ENCODE assay signal across 9 cellular contexts in the genomic region with DNA sequence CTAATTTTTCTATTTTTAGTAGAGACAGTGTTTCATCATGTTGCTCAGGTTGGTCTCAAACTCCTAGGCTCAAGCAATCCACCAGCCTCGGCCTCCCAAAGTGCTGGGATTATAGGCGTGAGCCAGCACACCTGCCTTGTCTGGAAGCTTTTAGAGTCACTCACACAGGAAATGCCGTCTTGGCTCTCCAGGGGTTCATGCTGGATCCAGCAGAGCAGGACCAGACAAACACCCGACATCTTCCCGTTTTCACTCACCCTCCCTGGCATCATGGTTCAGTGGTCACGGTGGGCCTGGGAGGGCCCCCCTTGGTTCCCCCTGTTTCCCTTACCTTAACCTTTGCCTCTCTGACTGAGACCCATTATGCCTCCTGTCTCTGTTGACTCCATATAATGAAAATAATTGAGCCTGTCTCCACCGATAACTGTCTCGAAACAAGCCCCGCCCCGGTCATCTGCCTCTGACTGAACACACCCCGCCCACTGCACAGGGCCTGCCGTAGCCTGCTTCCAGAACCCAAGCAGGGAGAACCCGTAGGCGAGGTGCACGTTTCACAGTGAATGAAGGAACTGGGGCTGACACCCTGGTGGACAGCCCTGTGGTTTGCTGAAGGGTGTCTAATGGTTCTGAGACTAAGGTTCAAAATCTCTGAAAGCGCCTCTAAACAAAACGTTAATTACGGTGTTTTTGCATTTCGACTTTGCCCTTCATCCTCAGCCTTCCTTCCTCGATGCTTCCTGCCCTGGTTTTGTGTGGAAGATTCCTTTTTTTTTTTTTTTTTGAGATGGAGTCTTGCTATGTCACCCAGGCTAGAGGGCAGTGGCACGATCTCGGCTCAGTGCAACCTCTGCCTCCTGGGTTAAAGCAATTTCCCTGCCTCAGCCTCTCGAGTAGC. TPM values are rescaled to one million over a fixed set of nuclear protein-coding genes. Genes with fewer than 3 reads are reported as not detected.
DNase-seq lines count a peak whose midpoint lies in the region; ATAC-seq lines count a peak whose summit lies in the region.
"Had no signal": no experiment of that assay in that cellular context is flagged by ENCODE, and none has a peak within 500 bp of the region (broad histone marks: within the 10 kb centered on the region; RNA-seq: fewer than 3 reads in every experiment).

No MANE protein-coding gene starts in this region.

- peak; percentile 64 for ATAC-seq in GM21723 (IDR thresholded peaks at IDR 0.05; ENCODE audit: unreplicated experiment)
- ATAC-seq in left cardiac atrium = peak in 1 of 2 donors; percentile 45
- ATAC-seq in HG03457 (IDR thresholded peaks at IDR 0.05; ENCODE audit: unreplicated experiment) = no peak
- ATAC-seq in HG02938 (IDR thresholded peaks at IDR 0.05; ENCODE audit: unreplicated experiment) = no peak

- DNase-seq in CD1c-positive myeloid dendritic cell (ENCODE audit: extremely low spot score) (peak; percentile 61), NCI-H2227 treated with DMSO at 0.1 percent for 48 hours (lab: John Stamatoyannopoulos, UW) (peak; percentile 63), left cardiac atrium (peak; percentile 42), NOMO-1 treated with dmso at 0.1 percent for 144 hours (lab: John Stamatoyannopoulos, UW; ENCODE audit: unreplicated experiment) (no peak), hippocampal formation (lab: John Stamatoyannopoulos, UW) (no peak)
- DNase-seq: DND-41 had no signal

- intact Hi-C loops in left cardiac atrium (cut with DNase I) = loop anchor here in 1 of 2 donors (10.0 kb wide), 1 partner anchor 60 kb away; no protein-coding TSS in a partner anchor

RNA-seq across cellular contexts. Expression of gene SPRY4, which starts 39.7 kb away (rescaled TPM):
- 10 to 100 TPM; 13.3 to 30.6 TPM for total RNA-seq in left cardiac atrium

Comparison
In these comparisons a context has a peak if more than half of its experiments do, and no peak if none do; other contexts are left out.
1. DNase-seq: peak in CD1c-positive myeloid dendritic cell (single experiment), NCI-H2227 treated with DMSO at 0.1 percent for 48 hours (single experiment) and left cardiac atrium (single experiment); none in NOMO-1 treated with dmso at 0.1 percent for 144 hours (single experiment) and hippocampal formation (0 of 2).